In genomic region chr6:26569433-26569764, GRCh38 we compare ENCODE assay signal across 8 cellular contexts. TPM values are rescaled to one million over a fixed set of nuclear protein-coding genes. Genes with fewer than 3 reads are reported as not detected.
DNase-seq lines count a peak whose midpoint lies in the region; ATAC-seq, FAIRE-seq and TF ChIP-seq lines count a peak whose summit lies in the region.

No MANE protein-coding gene starts in this region.

- DNase-seq in T-helper 1 cell (no peak), PC-3 (no peak), endothelial cell of umbilical vein (ENCODE audit: low read depth, low spot score) (no peak), ACHN (no peak)

- TF ChIP-seq CTCF in PC-3 (conservative IDR thresholded peaks at IDR 0.05; ENCODE audit: low read depth, low read length) (no peak), endothelial cell of umbilical vein (IDR thresholded peaks at IDR 0.05; ENCODE audit: extremely low read depth in 1 of 2, insufficient read depth in 1 of 2, low read depth in 1 of 2, low read length in 2 of 2) (no peak)

- intact Hi-C loops in PC-3 (cut with micrococcal nuclease) = loop anchor here (1.0 to 2.0 kb wide), 3 partner anchors 49 to 257 kb away; no protein-coding TSS in a partner anchor
- intact Hi-C loops in endothelial cell of umbilical vein (cut with micrococcal nuclease) = loop anchor here (2.0 kb wide), 1 partner anchor 229 kb away; no protein-coding TSS in a partner anchor

- peak overlapping the region; percentile 91 for H2AFZ ChIP-seq in PC-3 (ENCODE audit: low read length)
- peak overlapping the region; percentile 66 for H2AFZ ChIP-seq in endothelial cell of umbilical vein (ENCODE audit: low read depth, low read length)

- ATAC-seq in PC-3 (no peak), HG03135 (IDR thresholded peaks at IDR 0.05; ENCODE audit: unreplicated experiment) (no peak), HG03175 (IDR thresholded peaks at IDR 0.05; ENCODE audit: unreplicated experiment) (no peak)

- H3K9me1 ChIP-seq in endothelial cell of umbilical vein (replicated peaks; ENCODE audit: control insufficient read depth, extremely low read depth, insufficient read depth, low read length) = no peaks in the 10 kb centered on the region

- CTCF ChIA-PET in PC-3 (lab: Charles Lee) (interaction anchor here (0.6 to 1.1 kb wide), 3 partner anchors 27 to 228 kb away, joined by 3 to 9 read pairs (median 3); no protein-coding TSS in a partner anchor), endothelial cell of umbilical vein (lab: Charles Lee) (interaction anchor here (0.7 to 14.8 kb wide), 14 partner anchors 15 to 396 kb away, joined by 3 to 359 read pairs (median 5); partner anchors contain the start of genes ABT1 and HMGN4)

- H3K27ac ChIP-seq in PC-3 (ENCODE audit: low read length) (0 out of 2 replicates have a peak overlapping the region, but pooled peaks have one; percentile 5), endothelial cell of umbilical vein (ENCODE audit: insufficient read depth, low read depth, low read length) (no peak overlapping the region), skeletal muscle tissue (ENCODE audit: low read depth, low read length) (no peak overlapping the region)

- BruUV-seq in PC-3 (replicated peaks; lab: Mats Ljungman, UMichigan) = no TSS peak
- BruUV-seq in endothelial cell of umbilical vein (replicated peaks; lab: Mats Ljungman, UMichigan) = no TSS peak

- H3K9me2 ChIP-seq in PC-3 (replicated peaks; ENCODE audit: low read length) = no peaks in the 10 kb centered on the region

- H4K20me1 ChIP-seq in PC-3 (ENCODE audit: low read length) = no peaks in the 10 kb centered on the region
- H4K20me1 ChIP-seq in endothelial cell of umbilical vein (replicated peaks; ENCODE audit: control insufficient read depth, extremely low read depth, insufficient read depth, low read length) = no peaks in the 10 kb centered on the region

- peaks cover 19% of the 10 kb centered on the region for H3K27me3 Mint-ChIP-seq in T-helper 1 cell treated with Interleukin-12 subunit alpha and Interleukin-12 subunit beta and Interleukin-4 antibody, amounts not matched to agents 30 μg/mL and 1 μg/mL, for 36 hours (ENCODE audit: low read depth)

- peaks cover 4% of the 10 kb centered on the region for H3K36me3 Mint-ChIP-seq in T-helper 1 cell treated with Interleukin-12 subunit alpha and Interleukin-12 subunit beta and Interleukin-4 antibody, amounts not matched to agents 30 μg/mL and 1 μg/mL, for 36 hours (ENCODE audit: low read depth)

- H3K4me3 ChIP-seq in PC-3 (ENCODE audit: low read length) (peak overlapping the region; percentile 84), endothelial cell of umbilical vein (replicated peaks in 1 of 3; ENCODE audit: insufficient read depth in 1 of 3, low read depth in 1 of 3, low read length in 3 of 3) (peak overlapping the region in 2 of 3 experiments; percentile 30 to 95), skeletal muscle tissue (ENCODE audit: low read length in 3 of 3) (peak overlapping the region in 2 of 3 donors; percentile 39 to 48)

- dilution Hi-C loops in endothelial cell of umbilical vein (cut with MboI; ENCODE audit: extremely low pct_ligation_motif_present, low sequenced_read_pairs) = no loop called here

- POLR2A ChIA-PET in PC-3 (lab: Charles Lee; ENCODE audit: unreplicated experiment) (interaction anchor here (0.6 kb wide), 2 partner anchors 31 to 48 kb away, joined by 3 to 4 read pairs; no protein-coding TSS in a partner anchor), endothelial cell of umbilical vein (lab: Charles Lee) (interaction anchor here (1.3 kb wide), 1 partner anchor 13 kb away, joined by 4 read pairs; no protein-coding TSS in a partner anchor)

- peak overlapping the region; percentile 93 for H3K27ac Mint-ChIP-seq in T-helper 1 cell treated with Interleukin-12 subunit alpha and Interleukin-12 subunit beta and Interleukin-4 antibody, amounts not matched to agents 30 μg/mL and 1 μg/mL, for 36 hours

- peak overlapping the region; percentile 89 for H3K4me3 Mint-ChIP-seq in T-helper 1 cell treated with Interleukin-12 subunit alpha and Interleukin-12 subunit beta and Interleukin-4 antibody, amounts not matched to agents 30 μg/mL and 1 μg/mL, for 36 hours

- no peaks in the 10 kb centered on the region for H3K27me3 ChIP-seq in PC-3 (ENCODE audit: low read length)
- H3K27me3 ChIP-seq in endothelial cell of umbilical vein (ENCODE audit: control insufficient read depth in 2 of 2, insufficient read depth in 2 of 2, low read length in 2 of 2) = no peaks in the 10 kb centered on the region
- no peaks in the 10 kb centered on the region for H3K27me3 ChIP-seq in skeletal muscle tissue (ENCODE audit: control insufficient read depth in 3 of 3, insufficient read depth in 3 of 3, low read length in 3 of 3)

- peaks cover 5% of the 10 kb centered on the region; the same call in 1 of the 2 replicates for H3K4me1 ChIP-seq in PC-3 (ENCODE audit: insufficient read depth, low read length)
- peaks cover 6% of the 10 kb centered on the region for H3K4me1 ChIP-seq in endothelial cell of umbilical vein (ENCODE audit: control insufficient read depth, extremely low read depth, insufficient read depth, low read length)
- peaks cover 0 to 6% (median 4%) of the 10 kb centered on the region in 3 donors for H3K4me1 ChIP-seq in skeletal muscle tissue (ENCODE audit: control insufficient read depth in 3 of 3, insufficient read depth in 3 of 3, low read length in 3 of 3)

- no peaks in the 10 kb centered on the region for H3K9me3 ChIP-seq in PC-3 (ENCODE audit: low read length)
- H3K9me3 ChIP-seq in endothelial cell of umbilical vein (replicated peaks; ENCODE audit: control insufficient read depth, insufficient read depth, low read length) = no peaks in the 10 kb centered on the region
- H3K9me3 ChIP-seq in skeletal muscle tissue (ENCODE audit: control insufficient read depth in 3 of 3, low read length in 3 of 3) = no peaks in the 10 kb centered on the region

- no peaks in the 10 kb centered on the region for H3K36me3 ChIP-seq in PC-3 (ENCODE audit: low read depth, low read length)
- no peaks in the 10 kb centered on the region for H3K36me3 ChIP-seq in endothelial cell of umbilical vein (ENCODE audit: control insufficient read depth in 2 of 2, extremely low read depth in 1 of 2, insufficient read depth in 2 of 2, low read length in 2 of 2)
- no peaks in the 10 kb centered on the region for H3K36me3 ChIP-seq in skeletal muscle tissue (ENCODE audit: control insufficient read depth in 3 of 3, insufficient read depth in 3 of 3, low read length in 3 of 3)

- H3K9me3 Mint-ChIP-seq in T-helper 1 cell treated with Interleukin-12 subunit alpha and Interleukin-12 subunit beta and Interleukin-4 antibody, amounts not matched to agents 30 μg/mL and 1 μg/mL, for 36 hours = no peaks in the 10 kb centered on the region

- H3K9ac ChIP-seq in PC-3 (ENCODE audit: low read length) = peak overlapping the region; percentile 39; the same call in 1 of the 2 replicates
- H3K9ac ChIP-seq in endothelial cell of umbilical vein (replicated peaks; ENCODE audit: extremely low read depth, insufficient read depth, low read length) = no peak overlapping the region
- peak overlapping the region in 1 of 3 donors; percentile 20 for H3K9ac ChIP-seq in skeletal muscle tissue (ENCODE audit: low read depth in 1 of 3, low read length in 3 of 3)

- no peak for FAIRE-seq in endothelial cell of umbilical vein (lab: Jason Lieb, UNC)

- H3K4me1 Mint-ChIP-seq in T-helper 1 cell treated with Interleukin-12 subunit alpha and Interleukin-12 subunit beta and Interleukin-4 antibody, amounts not matched to agents 30 μg/mL and 1 μg/mL, for 36 hours (ENCODE audit: low read depth) = peaks cover 35% of the 10 kb centered on the region

- peaks cover 5% of the 10 kb centered on the region for H3F3A ChIP-seq in PC-3 (ENCODE audit: low read length, unreplicated experiment)

- H3K79me2 ChIP-seq in PC-3 (ENCODE audit: low read length) (no peaks in the 10 kb centered on the region), endothelial cell of umbilical vein (ENCODE audit: control insufficient read depth, insufficient read depth, low read length) (no peaks in the 10 kb centered on the region)

- no peak for TF ChIP-seq POLR2A in endothelial cell of umbilical vein (IDR thresholded peaks at IDR 0.05; ENCODE audit: low read depth, low read length)

- in situ Hi-C loops in ACHN (cut with HindIII; ENCODE audit: low pct_ligation_motif_present, low pct_unique_long_range_greater_than_20kb, low sequenced_read_pairs) = no loop called here

- H3K4me2 ChIP-seq in PC-3 (ENCODE audit: low read length) (peak overlapping the region; percentile 82), endothelial cell of umbilical vein (ENCODE audit: insufficient read depth, low read length) (peak overlapping the region; percentile 83)

TF ChIP-seq in endothelial cell of umbilical vein, 7 proteins besides CTCF, POLR2A, EP300 and RAD21 (continues in another document):
- TF ChIP-seq MAX (IDR thresholded peaks at IDR 0.05; ENCODE audit: insufficient read depth, insufficient read length) (no peak), POLR2AphosphoS5 (IDR thresholded peaks at IDR 0.05; ENCODE audit: insufficient read depth, low read depth, low read length) (no peak), FOS (IDR thresholded peaks at IDR 0.05; ENCODE audit: borderline replicate concordance, insufficient read depth, low read length) (no peak)

RNA-seq across cellular contexts. Expression of gene ABT1, which starts 27.4 kb away (rescaled TPM):
- total RNA-seq in PC-3 (2014; rRNA removed) (26.9 and 33.7 TPM in 2 replicates), endothelial cell of umbilical vein (18.5 and 20.1 TPM in 2 replicates), skeletal muscle tissue (16.2 TPM)
- polyA plus RNA-seq in endothelial cell of umbilical vein = 22.2 and 25.8 TPM in 2 replicates
- polyA plus RNA-seq in endothelial cell of umbilical vein (2011; cell fraction: cytosol; rRNA removed) = 15.3 and 19.2 TPM in 2 replicates
- polyA plus RNA-seq in endothelial cell of umbilical vein (2011; cell fraction: nucleus; rRNA removed) = 10.7 and 11.0 TPM in 2 replicates
- polyA plus RNA-seq in endothelial cell of umbilical vein (2012) = 12.0 and 13.5 TPM in 2 replicates
- 17.7 and 18.1 TPM in 2 replicates for polyA minus RNA-seq in endothelial cell of umbilical vein
- polyA minus RNA-seq in endothelial cell of umbilical vein (2011; cell fraction: cytosol; rRNA and poly(A)+ RNA removed) = 10.7 TPM
- 14.0 and 15.7 TPM in 2 replicates for polyA minus RNA-seq in endothelial cell of umbilical vein (2011; cell fraction: nucleus; rRNA and poly(A)+ RNA removed)

RNA-seq across cellular contexts. Expression of gene HMGN4, which starts 31.2 kb away (rescaled TPM):
- total RNA-seq in PC-3 (2014; rRNA removed) (54.8 and 57.5 TPM in 2 replicates), endothelial cell of umbilical vein (33.7 and 36.9 TPM in 2 replicates), skeletal muscle tissue (45.9 TPM)
- 12.3 and 13.1 TPM in 2 replicates for polyA plus RNA-seq in endothelial cell of umbilical vein
- polyA plus RNA-seq in endothelial cell of umbilical vein (2011; cell fraction: cytosol; rRNA removed) = 25.9 and 32.8 TPM in 2 replicates
- polyA plus RNA-seq in endothelial cell of umbilical vein (2011; cell fraction: nucleus; rRNA removed) = 14.0 and 17.9 TPM in 2 replicates
- polyA plus RNA-seq in endothelial cell of umbilical vein (2012) = 28.5 and 43.6 TPM in 2 replicates
- polyA minus RNA-seq in endothelial cell of umbilical vein = 17.4 and 18.0 TPM in 2 replicates
- polyA minus RNA-seq in endothelial cell of umbilical vein (2011; cell fraction: cytosol; rRNA and poly(A)+ RNA removed) = 15.0 TPM
- polyA minus RNA-seq in endothelial cell of umbilical vein (2011; cell fraction: nucleus; rRNA and poly(A)+ RNA removed) = 3.8 and 7.7 TPM in 2 replicates
